Comparison of ENCODE assay signal across 8 cellular contexts in genomic region chr13:27533155-27533643, GRCh38.
DNase-seq lines count a peak whose midpoint lies in the region; ATAC-seq and TF ChIP-seq lines count a peak whose summit lies in the region.

No MANE protein-coding gene starts in this region.

- DNase-seq in COR-L47 (lab: John Stamatoyannopoulos, UW) (peak; percentile 68), Kasumi-1 (lab: John Stamatoyannopoulos, UW) (peak; percentile 1 to 25), T-helper 1 cell (peak in 3 of 5 donors; percentile 15 to 25 (median 17)), astrocyte of the cerebellum (ENCODE audit: low read depth) (peak; percentile 46), right atrium auricular region (ENCODE audit: low spot score) (peak; percentile 70), psoas muscle (peak; percentile 84 to 90)

- H3K9me3 ChIP-seq in right atrium auricular region (no peaks in the 10 kb centered on the region), psoas muscle (peaks cover 2% of the 10 kb centered on the region)

- in situ Hi-C loops in astrocyte of the cerebellum (cut with HindIII; ENCODE audit: low sequenced_read_pairs) = no loop called here

- H3K27me3 ChIP-seq in right atrium auricular region = no peaks in the 10 kb centered on the region
- no peaks in the 10 kb centered on the region for H3K27me3 ChIP-seq in psoas muscle (ENCODE audit: insufficient read depth in 3 of 3, low read length in 2 of 3)

- H3K27ac ChIP-seq in right atrium auricular region (no peak overlapping the region), psoas muscle (no peak overlapping the region)

- WGBS in psoas muscle, 3 donors = 9 to 15% (median 11%) methylated on average over 16 to 19 of the region's 19 CpGs

- ATAC-seq in psoas muscle (peak; percentile 90 to 99 (median 98)), GM21619 (IDR thresholded peaks at IDR 0.05; ENCODE audit: unreplicated experiment) (no peak), HG03442 (IDR thresholded peaks at IDR 0.05; ENCODE audit: unreplicated experiment) (no peak)

- intact Hi-C loops in psoas muscle (cut with DNase I) = loop anchor here (2.0 to 10.0 kb wide), 6 partner anchors 158 to 452 kb away; partner anchors contain the start of gene URAD (in 1 of the 2)

- no peaks in the 10 kb centered on the region for H3K36me3 ChIP-seq in right atrium auricular region
- H3K36me3 ChIP-seq in psoas muscle (ENCODE audit: insufficient read depth in 1 of 2, low read depth in 1 of 2) = no peaks in the 10 kb centered on the region

- H3K4me1 ChIP-seq in right atrium auricular region (peaks cover 0 to 8% of the 10 kb centered on the region in 2 donors), psoas muscle (peaks cover 2% of the 10 kb centered on the region)

- peak; percentile 97 for TF ChIP-seq CTCF in astrocyte of the cerebellum (IDR thresholded peaks at IDR 0.05; ENCODE audit: low read depth, low read length, missing control alignments)
- peak; percentile 88 to 96 for TF ChIP-seq CTCF in right atrium auricular region (IDR thresholded peaks at IDR 0.05)
- peak; percentile 90 for TF ChIP-seq CTCF in psoas muscle (IDR thresholded peaks at IDR 0.05)

- H3K4me3 ChIP-seq in astrocyte of the cerebellum (ENCODE audit: low read depth, low read length) (no peak overlapping the region), right atrium auricular region (peak overlapping the region; percentile 2 to 33), psoas muscle (no peak overlapping the region)

Comparison
In these comparisons a context has a peak if more than half of its experiments do, and no peak if none do; other contexts are left out.
1. DNase-seq: peak in every context shown above with its lines; median percentile 87 in psoas muscle; 70 in right atrium auricular region; 68 in COR-L47; 46 in astrocyte of the cerebellum; 17 in T-helper 1 cell; 13 in Kasumi-1.
2. H3K4me3 ChIP-seq: peak in right atrium auricular region (2 of 2); none in astrocyte of the cerebellum (single experiment) and psoas muscle (single experiment).
3. ATAC-seq: peak in psoas muscle (4 of 4); none in GM21619 (single experiment) and HG03442 (single experiment).
4. Peak in every context shown above with its lines, with median percentiles within 50 percentile points of each other: CTCF ChIP-seq.